ENCODE assay signal across 8 cellular contexts in genomic region chr18:63237486-63237885, GRCh38.
A peak's percentile ranks its signal among the peaks of the same experiment; 100 is the strongest.
DNase-seq lines count a peak whose midpoint lies in the region; ATAC-seq and TF ChIP-seq lines count a peak whose summit lies in the region.

No MANE protein-coding gene starts in this region.

- H3K36me3 ChIP-seq in colonic mucosa (no peaks in the 10 kb centered on the region), muscle layer of colon (ENCODE audit: insufficient read depth, low read length) (no peaks in the 10 kb centered on the region), urinary bladder (ENCODE audit: insufficient read depth) (no peaks in the 10 kb centered on the region)

- no peak overlapping the region for H3K4me3 Mint-ChIP-seq in activated CD8-positive, alpha-beta memory T cell treated with anti-CD3 and anti-CD28 coated beads, Interleukin-2, amount 10 ng/mL, durations not matched to agents 7 days and 5 days

- peaks cover 2% of the 10 kb centered on the region for H3K9me3 Mint-ChIP-seq in activated CD8-positive, alpha-beta memory T cell treated with anti-CD3 and anti-CD28 coated beads, Interleukin-2, amount 10 ng/mL, durations not matched to agents 7 days and 5 days (ENCODE audit: low read depth)

- no peak for TF ChIP-seq CTCF in colonic mucosa (IDR thresholded peaks at IDR 0.05)

- intact Hi-C loops in colonic mucosa (cut with DNase I) = no loop called here

- H3K27me3 ChIP-seq in colonic mucosa (no peaks in the 10 kb centered on the region), muscle layer of colon (ENCODE audit: control insufficient read depth in 1 of 2, insufficient read depth in 2 of 2, low read length in 2 of 2) (no peaks in the 10 kb centered on the region)

- H3K9ac ChIP-seq in colonic mucosa (ENCODE audit: low read depth in 2 of 2, low read length in 2 of 2) = no peak overlapping the region
- H3K9ac ChIP-seq in muscle layer of colon (ENCODE audit: low read length) = no peak overlapping the region

- H3K27me3 Mint-ChIP-seq in activated CD8-positive, alpha-beta memory T cell treated with anti-CD3 and anti-CD28 coated beads, Interleukin-2, amount 10 ng/mL, durations not matched to agents 7 days and 5 days = no peaks in the 10 kb centered on the region

- H3K4me1 ChIP-seq in colonic mucosa (peaks cover 6% of the 10 kb centered on the region), muscle layer of colon (ENCODE audit: insufficient read depth, low read length) (peaks cover 23% of the 10 kb centered on the region), urinary bladder (ENCODE audit: insufficient read depth) (peaks cover 5% of the 10 kb centered on the region)

- CTCF ChIA-PET in activated CD8-positive, alpha-beta memory T cell treated with anti-CD3 and anti-CD28 coated beads, Interleukin-2, amount 10 ng/mL, durations not matched to agents 7 days and 5 days (lab: Charles Lee) = interaction anchor here (1.0 to 1.7 kb wide), 2 partner anchors 11 to 21 kb away, joined by 3 to 5 read pairs; no protein-coding TSS in a partner anchor

- peaks cover 68% of the 10 kb centered on the region for H3K4me1 Mint-ChIP-seq in activated CD8-positive, alpha-beta memory T cell treated with anti-CD3 and anti-CD28 coated beads, Interleukin-2, amount 10 ng/mL, durations not matched to agents 7 days and 5 days

- no peak overlapping the region for H3K4me3 ChIP-seq in colonic mucosa
- peak overlapping the region in 1 of 2 donors; percentile 34 for H3K4me3 ChIP-seq in muscle layer of colon (ENCODE audit: low read depth in 1 of 2, low read length in 2 of 2)
- no peak overlapping the region for H3K4me3 ChIP-seq in urinary bladder (ENCODE audit: low read depth, low read length)

- DNase-seq in activated CD8-positive, alpha-beta memory T cell treated with anti-CD3 and anti-CD28 coated beads, Interleukin-2, amount 10 ng/mL, durations not matched to agents 7 days and 5 days = no peak
- DNase-seq in activated CD8-positive, alpha-beta memory T cell treated with anti-CD3 and anti-CD28 coated beads, Interleukin-2, amount 50 U/mL, for 48 hours = no peak
- DNase-seq in colonic mucosa (no peak), NCI-H2196 treated with DMSO at 0.1 percent for 48 hours (lab: John Stamatoyannopoulos, UW; ENCODE audit: unreplicated experiment) (no peak), NCI-H2081 (lab: John Stamatoyannopoulos, UW) (no peak)

- peaks cover 75% of the 10 kb centered on the region for H3K36me3 Mint-ChIP-seq in activated CD8-positive, alpha-beta memory T cell treated with anti-CD3 and anti-CD28 coated beads, Interleukin-2, amount 10 ng/mL, durations not matched to agents 7 days and 5 days

- H3K27ac Mint-ChIP-seq in activated CD8-positive, alpha-beta memory T cell treated with anti-CD3 and anti-CD28 coated beads, Interleukin-2, amount 10 ng/mL, durations not matched to agents 7 days and 5 days = peak overlapping the region; percentile 52

- no peaks in the 10 kb centered on the region for H3K9me3 ChIP-seq in colonic mucosa
- H3K9me3 ChIP-seq in muscle layer of colon (ENCODE audit: low read length) = no peaks in the 10 kb centered on the region

- 28% methylated on average over 2 of the region's 2 CpGs for WGBS in urinary bladder

- no peak for ATAC-seq in activated CD8-positive, alpha-beta memory T cell treated with anti-CD3 and anti-CD28 coated beads, Interleukin-2, amount 10 ng/mL, durations not matched to agents 7 days and 5 days
- no peak for ATAC-seq in GM21786 (IDR thresholded peaks at IDR 0.05; ENCODE audit: unreplicated experiment)

- H3K27ac ChIP-seq in colonic mucosa = peak overlapping the region; percentile 62
- H3K27ac ChIP-seq in muscle layer of colon (ENCODE audit: low read depth, low read length) = peak overlapping the region; percentile 50
- H3K27ac ChIP-seq in urinary bladder (ENCODE audit: low read depth) = peak overlapping the region; percentile 83
